In genomic region chr2:14633451-14634211, GRCh38 we compare ENCODE assay signal across 11 cellular contexts. TPM values are rescaled to one million over a fixed set of nuclear protein-coding genes. Genes with fewer than 3 reads are reported as not detected.
A peak's percentile ranks its signal among the peaks of the same experiment; 100 is the strongest.
DNase-seq lines count a peak whose midpoint lies in the region; ATAC-seq and TF ChIP-seq lines count a peak whose summit lies in the region.
"Had no signal": no experiment of that assay in that cellular context is flagged by ENCODE, and none has a peak within 500 bp of the region (broad histone marks: within the 10 kb centered on the region; RNA-seq: fewer than 3 reads in every experiment).

No MANE protein-coding gene starts in this region.

- no peak overlapping the region for H2BK120ac ChIP-seq in trophoblast cell (ENCODE audit: insufficient read depth, low read length, poor library complexity)

- no TSS peak for BruUV-seq in Calu3 (replicated peaks; lab: Mats Ljungman, UMichigan)

- H3K23ac ChIP-seq in trophoblast cell (ENCODE audit: low read length), result no peak overlapping the region

- H3K36me3 Mint-ChIP-seq in Calu3 (ENCODE audit: insufficient read depth, unreplicated experiment) (peaks cover 40% of the 10 kb centered on the region), glutamatergic neuron (ENCODE audit: unreplicated experiment) (no peaks in the 10 kb centered on the region)

- H3K9me3 ChIP-seq in trophoblast cell (ENCODE audit: insufficient read depth, low read depth, low read length), result peaks cover 2% of the 10 kb centered on the region

- peak overlapping the region; percentile 51 for H3K4me3 ChIP-seq in trophoblast cell (ENCODE audit: low read depth, low read length)
- H3K4me3 ChIP-seq: GM12878 had no signal

- H3K4me1 ChIP-seq in trophoblast cell (ENCODE audit: control insufficient read depth in 1 of 2, insufficient read depth in 2 of 2, low read length in 2 of 2) (peaks cover 14 to 21% of the 10 kb centered on the region in 2 experiments), foreskin keratinocyte (no peaks in the 10 kb centered on the region)

- CTCF ChIA-PET in Calu3 (lab: Charles Lee), result no interaction called here

- H3K27me3 ChIP-seq in trophoblast cell (ENCODE audit: insufficient read depth, low read length) (peaks cover 13% of the 10 kb centered on the region), foreskin keratinocyte (peaks cover 5% of the 10 kb centered on the region)

- no peak overlapping the region for H4K8ac ChIP-seq in trophoblast cell (ENCODE audit: low read depth, low read length)

- H3K14ac ChIP-seq in trophoblast cell (ENCODE audit: low read length), result no peak overlapping the region

- TF ChIP-seq CTCF in Calu3 (IDR thresholded peaks at IDR 0.05; ENCODE audit: unreplicated experiment) (no peak), glutamatergic neuron (IDR thresholded peaks at IDR 0.05; ENCODE audit: partially characterized antibody, unreplicated experiment) (no peak), foreskin keratinocyte (conservative IDR thresholded peaks at IDR 0.05) (no peak)

- no peak overlapping the region for H2BK12ac ChIP-seq in trophoblast cell (ENCODE audit: low read length)

- H3K18ac ChIP-seq in trophoblast cell (ENCODE audit: low read length), result no peak overlapping the region

- no peak overlapping the region for H3K4ac ChIP-seq in trophoblast cell (ENCODE audit: low read depth, low read length)

- H3K4me3 Mint-ChIP-seq in Calu3 (ENCODE audit: low read depth, unreplicated experiment), result peak overlapping the region; percentile 87
- peak overlapping the region; percentile 98 for H3K4me3 Mint-ChIP-seq in glutamatergic neuron (ENCODE audit: unreplicated experiment)
- H3K4me3 Mint-ChIP-seq: T-helper 1 cell treated with Interleukin-12 subunit alpha and Interleukin-12 subunit beta and Interleukin-4 antibody, amounts not matched to agents 30 μg/mL and 1 μg/mL, for 36 hours had no signal

- H3K4me2 ChIP-seq in trophoblast cell (ENCODE audit: low read length), result peak overlapping the region; percentile 99

- H3K79me2 ChIP-seq in trophoblast cell (ENCODE audit: control insufficient read depth, insufficient read depth, low read length, poor library complexity), result peaks cover 3% of the 10 kb centered on the region

- no peak overlapping the region for H4K12ac ChIP-seq in trophoblast cell (ENCODE audit: low read depth, low read length)

- no peak overlapping the region for H4K91ac ChIP-seq in trophoblast cell (ENCODE audit: low read depth, low read length)

- intact Hi-C loops in Calu3 (cut with micrococcal nuclease; ENCODE audit: unreplicated experiment), result loop anchor here (2.0 to 5.0 kb wide), 6 partner anchors 229 to 1583 kb away; no protein-coding TSS in a partner anchor

- no peaks in the 10 kb centered on the region for H3K9me3 Mint-ChIP-seq in Calu3 (ENCODE audit: low read depth, unreplicated experiment)
- H3K9me3 Mint-ChIP-seq in glutamatergic neuron (ENCODE audit: unreplicated experiment), result peaks cover 10% of the 10 kb centered on the region
- H3K9me3 Mint-ChIP-seq: T-helper 1 cell treated with Interleukin-12 subunit alpha and Interleukin-12 subunit beta and Interleukin-4 antibody, amounts not matched to agents 30 μg/mL and 1 μg/mL, for 36 hours had no signal

- H2BK5ac ChIP-seq in trophoblast cell (ENCODE audit: low read depth, low read length, poor library complexity), result no peak overlapping the region

- H3K27ac Mint-ChIP-seq in Calu3 (ENCODE audit: unreplicated experiment) (peak overlapping the region; percentile 64), glutamatergic neuron (ENCODE audit: unreplicated experiment) (peak overlapping the region; percentile 75)
- H3K27ac Mint-ChIP-seq: T-helper 1 cell treated with Interleukin-12 subunit alpha and Interleukin-12 subunit beta and Interleukin-4 antibody, amounts not matched to agents 30 μg/mL and 1 μg/mL, for 36 hours had no signal

- H3K27ac ChIP-seq in trophoblast cell (ENCODE audit: low read depth, low read length) (no peak overlapping the region), foreskin keratinocyte (no peak overlapping the region)

- WGBS in trophoblast cell (ENCODE audit: extremely low coverage, insufficient coverage, insufficient read length), result no CpG with 5 or more reads among the region's 43 CpGs

- H3K4me1 Mint-ChIP-seq in Calu3 (ENCODE audit: low read depth, unreplicated experiment) (peaks cover 22% of the 10 kb centered on the region), glutamatergic neuron (ENCODE audit: low read depth, unreplicated experiment) (peaks cover 12% of the 10 kb centered on the region)

- H2AK5ac ChIP-seq in trophoblast cell (ENCODE audit: low read length), result no peak overlapping the region

- peak overlapping the region; percentile 4 for H2AFZ ChIP-seq in trophoblast cell (ENCODE audit: insufficient read depth, low read length, poor library complexity)

- no peaks in the 10 kb centered on the region for H3K36me3 ChIP-seq in trophoblast cell (ENCODE audit: control insufficient read depth in 1 of 2, insufficient read depth in 2 of 2, low read length in 2 of 2)

- peak; percentile 6 for DNase-seq in Calu3
- peak; percentile 59 for DNase-seq in NCI-H345 treated with DMSO at 0.1 percent for 48 hours (lab: John Stamatoyannopoulos, UW; ENCODE audit: unreplicated experiment)
- DNase-seq in glutamatergic neuron, result peak; percentile 33
- no peak for DNase-seq in trophoblast cell
- DNase-seq in foreskin keratinocyte, result no peak
- no peak for DNase-seq in NOMO-1 treated with DMSO at 0.1 percent for 48 hours (lab: John Stamatoyannopoulos, UW; ENCODE audit: unreplicated experiment)
- DNase-seq in kidney glomerular epithelial cell (lab: John Stamatoyannopoulos, UW), result no peak

- H3K27me3 Mint-ChIP-seq in Calu3 (ENCODE audit: unreplicated experiment), result no peaks in the 10 kb centered on the region
- H3K27me3 Mint-ChIP-seq in glutamatergic neuron (ENCODE audit: unreplicated experiment), result peaks cover 11% of the 10 kb centered on the region

- peaks cover 4% of the 10 kb centered on the region for H3K79me1 ChIP-seq in trophoblast cell (ENCODE audit: low read length)

- ATAC-seq in foreskin keratinocyte (no peak), GM19324 (IDR thresholded peaks at IDR 0.05; ENCODE audit: low FRiP score, unreplicated experiment) (no peak)
- ATAC-seq: GM12878 had no signal

- no peak overlapping the region for H3K9ac ChIP-seq in trophoblast cell (ENCODE audit: low read length)

RNA-seq across cellular contexts. Expression of gene LRATD1, which starts 1.1 kb away (rescaled TPM):
- total RNA-seq in Calu3 (2022) (14.2 and 15.4 TPM in 2 replicates), glutamatergic neuron (ENCODE audit: unreplicated experiment) (19.4 TPM), foreskin keratinocyte (8.0 and 9.5 TPM in 2 replicates)
- polyA plus RNA-seq in trophoblast cell (2013), result 6.6 and 7.7 TPM in 2 replicates
- polyA plus RNA-seq in foreskin keratinocyte, result 4.9 and 5.1 TPM in 2 replicates
- total RNA-seq: endothelial cell of umbilical vein, GM12878 had no signal
- polyA plus RNA-seq: endothelial cell of umbilical vein had no signal

Comparison
In these comparisons a context has a peak if more than half of its experiments do, and no peak if none do; other contexts are left out.
1. DNase-seq: peak in Calu3 (single experiment), NCI-H345 treated with DMSO at 0.1 percent for 48 hours (single experiment) and glutamatergic neuron (single experiment); none in trophoblast cell (0 of 2), foreskin keratinocyte (0 of 2), NOMO-1 treated with DMSO at 0.1 percent for 48 hours (single experiment) and kidney glomerular epithelial cell (single experiment).